In genomic region chr3:194270627-194271458, GRCh38 we compare ENCODE assay signal across 9 cellular contexts.
DNase-seq lines count a peak whose midpoint lies in the region; ATAC-seq and TF ChIP-seq lines count a peak whose summit lies in the region.
"Had no signal": no experiment of that assay in that cellular context is flagged by ENCODE, and none has a peak within 500 bp of the region (broad histone marks: within the 10 kb centered on the region; RNA-seq: fewer than 3 reads in every experiment).

No MANE protein-coding gene starts in this region.

- TF ChIP-seq POLR2A in gastrocnemius medialis (IDR thresholded peaks at IDR 0.05) = peak; percentile 25 to 35

- peak; percentile 88 to 89 for ATAC-seq in gastrocnemius medialis

- peaks cover 40% of the 10 kb centered on the region for H3K4me1 Mint-ChIP-seq in endothelial cell (ENCODE audit: unreplicated experiment)

- peaks cover 5% of the 10 kb centered on the region for H3K36me3 Mint-ChIP-seq in endothelial cell (ENCODE audit: low read depth, unreplicated experiment)

- no peak overlapping the region for H3K4me3 Mint-ChIP-seq in endothelial cell (ENCODE audit: unreplicated experiment)

- TF ChIP-seq CTCF in mammary epithelial cell (conservative IDR thresholded peaks at IDR 0.05 in 1 of 2, IDR thresholded peaks at IDR 0.05 in 1 of 2; ENCODE audit: extremely low read depth in 1 of 2, insufficient read depth in 1 of 2, low read depth in 1 of 2, low read length in 2 of 2) = no peak
- TF ChIP-seq CTCF in gastrocnemius medialis (IDR thresholded peaks at IDR 0.05 in 4 of 5, conservative IDR thresholded peaks at IDR 0.05 in 1 of 5) = peak in 1 of 5 experiments; percentile 11
- TF ChIP-seq CTCF in endothelial cell (IDR thresholded peaks at IDR 0.05; ENCODE audit: unreplicated experiment) = no peak

- 9% methylated on average over 9 of the region's 18 CpGs for WGBS in mammary epithelial cell (ENCODE audit: low coverage, missing lambda C conversion rate)

- H3K36me3 ChIP-seq in mammary epithelial cell (ENCODE audit: insufficient read depth, low read length) (no peaks in the 10 kb centered on the region), gastrocnemius medialis (no peaks in the 10 kb centered on the region)

- no peaks in the 10 kb centered on the region for H3K9me3 Mint-ChIP-seq in endothelial cell (ENCODE audit: unreplicated experiment)
- H3K9me3 Mint-ChIP-seq: IgD-negative memory B cell had no signal

- no peaks in the 10 kb centered on the region for H4K20me1 ChIP-seq in mammary epithelial cell (ENCODE audit: insufficient read depth, low read length)

- peaks cover 16% of the 10 kb centered on the region for H3K27me3 Mint-ChIP-seq in endothelial cell (ENCODE audit: unreplicated experiment)

- no peaks in the 10 kb centered on the region for H3K79me2 ChIP-seq in mammary epithelial cell (ENCODE audit: insufficient read depth, low read length)

- no peak overlapping the region for H3K4me2 ChIP-seq in mammary epithelial cell (ENCODE audit: insufficient read depth, low read depth, low read length)

- H3K9me3 ChIP-seq in mammary epithelial cell (replicated peaks; ENCODE audit: insufficient read depth, low read length) (no peaks in the 10 kb centered on the region), gastrocnemius medialis (no peaks in the 10 kb centered on the region)

- intact Hi-C loops in mammary epithelial cell (cut with micrococcal nuclease) = no loop called here
- intact Hi-C loops in gastrocnemius medialis (cut with DNase I; ENCODE audit: low total_unique reads) = loop anchor here (1.0 to 10.0 kb wide), 3 partner anchors 130 to 214 kb away; partner anchors contain the start of genes ATP13A3 and HES1

- in situ Hi-C loops in mammary epithelial cell (cut with MboI; ENCODE audit: low sequenced_read_pairs in 2 of 2) = no loop called here
- in situ Hi-C loops in gastrocnemius medialis (cut with MboI; ENCODE audit: low sequenced_read_pairs in 4 of 4) = loop anchor here in 1 of 4 donors (10.0 kb wide), 1 partner anchor 126 kb away; no protein-coding TSS in a partner anchor

- peaks cover 13% of the 10 kb centered on the region for H3K4me1 ChIP-seq in mammary epithelial cell (ENCODE audit: insufficient read depth, low read length)
- peaks cover 28 to 48% of the 10 kb centered on the region in 2 donors for H3K4me1 ChIP-seq in gastrocnemius medialis

- peak; percentile 97 for DNase-seq in H4 (ENCODE audit: low spot score)
- peak; percentile 35 for DNase-seq in mammary epithelial cell
- DNase-seq in islet precursor cell = peak; percentile 93
- DNase-seq in gastrocnemius medialis = peak; percentile 95 to 96
- no peak for DNase-seq in activated CD4-positive, CD25-positive, alpha-beta regulatory T cell treated with anti-CD3 and anti-CD28 coated beads, Interleukin-2, amount 50 U/mL, for 72 hours
- no peak for DNase-seq in endothelial cell (ENCODE audit: low spot score)
- DNase-seq in activated CD8-positive, alpha-beta memory T cell treated with anti-CD3 and anti-CD28 coated beads, Interleukin-2, amount 50 U/mL, for 4 hours = no peak
- no peak for DNase-seq in NCI-H1105 treated with DMSO at 0.1 percent for 48 hours (lab: John Stamatoyannopoulos, UW)

- H3K27me3 ChIP-seq in mammary epithelial cell (ENCODE audit: insufficient read depth, low read length) (no peaks in the 10 kb centered on the region), gastrocnemius medialis (no peaks in the 10 kb centered on the region)

- dilution Hi-C loops in mammary epithelial cell (cut with HindIII; ENCODE audit: low sequenced_read_pairs) = no loop called here

- H3K27ac Mint-ChIP-seq in endothelial cell (ENCODE audit: unreplicated experiment) = no peak overlapping the region
- H3K27ac Mint-ChIP-seq: IgD-negative memory B cell had no signal

- BruUV-seq in mammary epithelial cell (replicated peaks; lab: Mats Ljungman, UMichigan) = no TSS peak

- no peak overlapping the region for H3K9ac ChIP-seq in mammary epithelial cell (ENCODE audit: insufficient read depth, low read length)

- peak overlapping the region; percentile 80 for H2AFZ ChIP-seq in mammary epithelial cell (ENCODE audit: low read depth, low read length)

- H3K4me3 ChIP-seq in mammary epithelial cell (replicated peaks in 1 of 3; ENCODE audit: insufficient read depth in 1 of 3, low read depth in 2 of 3, low read length in 3 of 3) (no peak overlapping the region), gastrocnemius medialis (no peak overlapping the region)

- CTCF ChIA-PET in mammary epithelial cell (lab: Charles Lee; ENCODE audit: low non-redundant PET) = no interaction called here

- H3K27ac ChIP-seq in mammary epithelial cell (ENCODE audit: insufficient read depth, low read depth, low read length) = no peak overlapping the region
- peak overlapping the region; percentile 84 to 94 (median 91) for H3K27ac ChIP-seq in gastrocnemius medialis

Comparison
In these comparisons a context has a peak if more than half of its experiments do, and no peak if none do; other contexts are left out.
1. DNase-seq: peak in H4 (single experiment), mammary epithelial cell (single experiment), islet precursor cell (single experiment) and gastrocnemius medialis (2 of 2); none in activated CD4-positive, CD25-positive, alpha-beta regulatory T cell treated with anti-CD3 and anti-CD28 coated beads, Interleukin-2, amount 50 U/mL, for 72 hours (single experiment), endothelial cell (single experiment), activated CD8-positive, alpha-beta memory T cell treated with anti-CD3 and anti-CD28 coated beads, Interleukin-2, amount 50 U/mL, for 4 hours (single experiment) and NCI-H1105 treated with DMSO at 0.1 percent for 48 hours (single experiment).